9 cellular contexts compared by ENCODE assay signal in genomic region chr3:190862209-190863118, GRCh38. TPM values are rescaled to one million over a fixed set of nuclear protein-coding genes. Genes with fewer than 3 reads are reported as not detected.
A peak's percentile ranks its signal among the peaks of the same experiment; 100 is the strongest.
DNase-seq lines count a peak whose midpoint lies in the region; ATAC-seq, FAIRE-seq and TF ChIP-seq lines count a peak whose summit lies in the region.
"Had no signal": no experiment of that assay in that cellular context is flagged by ENCODE, and none has a peak within 500 bp of the region (broad histone marks: within the 10 kb centered on the region; RNA-seq: fewer than 3 reads in every experiment).

TSS of gene GMNC (minus strand) at chr3:190862694. CDS start at chr3:190862615, 79 bp downstream.

- H3K4me1 Mint-ChIP-seq in activated naive CD8-positive, alpha-beta T cell treated with anti-CD3 and anti-CD28 coated beads, Interleukin-2, amount 50 U/mL, for 24 hours = peaks cover 8% of the 10 kb centered on the region

- FAIRE-seq in urothelium cell line (lab: Jason Lieb, UNC) = no peak

- DNase-seq in activated gamma-delta T cell treated with Interleukin-2 at 50 U/mL for 16 hours (peak; percentile 4), activated gamma-delta T cell (lab: John Stamatoyannopoulos, UW) (no peak), NCI-H82 treated with DMSO at 0.1 percent for 48 hours (lab: John Stamatoyannopoulos, UW; ENCODE audit: unreplicated experiment) (peak; percentile 67), Right ventricle myocardium superior (peak; percentile 92), omental fat pad (ENCODE audit: low spot score) (peak; percentile 35), urothelium cell line (ENCODE audit: low spot score) (peak; percentile 84)
- peak; percentile 35 for DNase-seq in activated naive CD8-positive, alpha-beta T cell treated with anti-CD3 and anti-CD28 coated beads, Interleukin-2, amount 50 U/mL, for 24 hours

- no peaks in the 10 kb centered on the region for H3K36me3 Mint-ChIP-seq in activated naive CD8-positive, alpha-beta T cell treated with anti-CD3 and anti-CD28 coated beads, Interleukin-2, amount 50 U/mL, for 24 hours (ENCODE audit: low read depth)

- no peak for TF ChIP-seq CTCF in omental fat pad (IDR thresholded peaks at IDR 0.05)

- ATAC-seq in HG02870 (IDR thresholded peaks at IDR 0.05; ENCODE audit: unreplicated experiment) (peak; percentile 85), Right ventricle myocardium superior (ENCODE audit: poor library complexity) (peak; percentile 96), omental fat pad (ENCODE audit: low FRiP score) (peak; percentile 92)
- ATAC-seq in activated naive CD8-positive, alpha-beta T cell treated with anti-CD3 and anti-CD28 coated beads, Interleukin-2, amount 50 U/mL, for 24 hours = peak; percentile 93

- no peaks in the 10 kb centered on the region for H3K9me3 Mint-ChIP-seq in activated naive CD8-positive, alpha-beta T cell treated with anti-CD3 and anti-CD28 coated beads, Interleukin-2, amount 50 U/mL, for 24 hours

- H3K27me3 Mint-ChIP-seq in activated naive CD8-positive, alpha-beta T cell treated with anti-CD3 and anti-CD28 coated beads, Interleukin-2, amount 50 U/mL, for 24 hours = peaks cover 42% of the 10 kb centered on the region

- H3K27ac Mint-ChIP-seq in activated naive CD8-positive, alpha-beta T cell treated with anti-CD3 and anti-CD28 coated beads, Interleukin-2, amount 50 U/mL, for 24 hours = no peak within 1 kb of the TSS

- intact Hi-C loops in Right ventricle myocardium superior (cut with DNase I) = no loop called here

- H3K4me3 Mint-ChIP-seq in activated naive CD8-positive, alpha-beta T cell treated with anti-CD3 and anti-CD28 coated beads, Interleukin-2, amount 50 U/mL, for 24 hours = peak within 1 kb of the TSS; percentile 58

RNA-seq across cellular contexts. Expression of gene GMNC, which starts in this region (rescaled TPM):
- total RNA-seq in Right ventricle myocardium superior (2.9 TPM), omental fat pad (not detected)
- total RNA-seq: subcutaneous adipose tissue had no signal

Comparison
In these comparisons a context has a peak if more than half of its experiments do, and no peak if none do; other contexts are left out.
1. Peak in DNase-seq and ATAC-seq in omental fat pad; RNA of the gene not detected or under 1 TPM.